ENCODE assay signal across 8 cellular contexts in genomic region chr2:85326946-85327756, GRCh38. TPM values are rescaled to one million over a fixed set of nuclear protein-coding genes. Genes with fewer than 3 reads are reported as not detected.
DNase-seq lines count a peak whose midpoint lies in the region; ATAC-seq and TF ChIP-seq lines count a peak whose summit lies in the region.

No MANE protein-coding gene starts in this region.

- H3K27me3 ChIP-seq in GM23248 (replicated peaks; ENCODE audit: insufficient read depth) (no peaks in the 10 kb centered on the region), tibial nerve (no peaks in the 10 kb centered on the region)

- H3K9me3 ChIP-seq in GM23248 (ENCODE audit: low read depth) (no peaks in the 10 kb centered on the region), tibial nerve (no peaks in the 10 kb centered on the region)

- no peaks in the 10 kb centered on the region; the same call in 1 of the 2 replicates for H4K20me1 ChIP-seq in GM23248 (ENCODE audit: insufficient read depth)

- peaks cover 29% of the 10 kb centered on the region for H3F3A ChIP-seq in GM23248 (ENCODE audit: insufficient read depth)

- H3K4me1 Mint-ChIP-seq in nephron progenitor cell, result peaks cover 50% of the 10 kb centered on the region

- peak overlapping the region; percentile 99 for H3K27ac Mint-ChIP-seq in nephron progenitor cell

- H3K9ac ChIP-seq in GM23248, result peak overlapping the region; percentile 90

- H3K27ac ChIP-seq in GM23248, result peak overlapping the region; percentile 87
- peak overlapping the region; percentile 90 to 97 (median 93) for H3K27ac ChIP-seq in tibial nerve

- H2AFZ ChIP-seq in GM23248, result peak overlapping the region; percentile 52

- peak overlapping the region; percentile 97 for H3K4me3 Mint-ChIP-seq in nephron progenitor cell

- peaks cover 25% of the 10 kb centered on the region for H3K36me3 ChIP-seq in GM23248 (ENCODE audit: low read depth)
- peaks cover 2 to 35% (median 23%) of the 10 kb centered on the region in 3 donors for H3K36me3 ChIP-seq in tibial nerve

- ATAC-seq in esophagus mucosa, result peak; percentile 57

- peaks cover 5% of the 10 kb centered on the region for H3K27me3 Mint-ChIP-seq in nephron progenitor cell (ENCODE audit: low read depth, poor library complexity)

- TF ChIP-seq EP300 in tibial nerve (IDR thresholded peaks at IDR 0.05), result no peak

- H3K9me2 ChIP-seq in GM23248 (ENCODE audit: insufficient read depth), result no peaks in the 10 kb centered on the region

- peak overlapping the region; percentile 99 for H3K4me2 ChIP-seq in GM23248 (ENCODE audit: unreplicated experiment)

- in situ Hi-C loops in GM23248 (cut with MboI), result no loop called here

- H3K4me1 ChIP-seq in GM23248 (ENCODE audit: insufficient read depth) (peaks cover 16% of the 10 kb centered on the region; the same call in 1 of the 2 replicates), tibial nerve (peaks cover 0 to 55% (median 28%) of the 10 kb centered on the region in 4 donors)

- peaks cover 54% of the 10 kb centered on the region for H3K79me2 ChIP-seq in GM23248 (ENCODE audit: insufficient read depth)

- peaks cover 31% of the 10 kb centered on the region for H3K36me3 Mint-ChIP-seq in nephron progenitor cell (ENCODE audit: low read depth)

- WGBS in GM23248 (ENCODE audit: low coverage in 1 of 2, low lambda C conversion rate in 2 of 2, missing lambda C conversion rate in 2 of 2), 2 experiments, result 1 to 3% methylated on average over 46 to 47 of the region's 47 CpGs
- 4 to 7% methylated on average over 42 to 47 of the region's 47 CpGs for WGBS in tibial nerve, 2 donors

- H3K9me3 Mint-ChIP-seq in nephron progenitor cell, result no peaks in the 10 kb centered on the region

- H3K4me3 ChIP-seq in GM23248 (peak overlapping the region; percentile 89), tibial nerve (peak overlapping the region; percentile 67 to 79 (median 73))

- no peak for TF ChIP-seq POLR2A in tibial nerve (IDR thresholded peaks at IDR 0.05)

- DNase-seq in DMS53 (lab: John Stamatoyannopoulos, UW) (peak; percentile 72), GM23248 (peak; percentile 79), MV-4-11 (lab: John Stamatoyannopoulos, UW) (peak; percentile 19), nephron progenitor cell (peak; percentile 42), tibial nerve (ENCODE audit: low spot score in 2 of 2) (peak in 1 of 2 donors; percentile 30), SW 1271 (lab: John Stamatoyannopoulos, UW) (no peak)
- DNase-seq in activated CD8-positive, alpha-beta memory T cell treated with anti-CD3 and anti-CD28 coated beads, Interleukin-2, amount 50 U/mL, for 48 hours, result peak; percentile 83

- TF ChIP-seq CTCF in nephron progenitor cell (IDR thresholded peaks at IDR 0.05) (no peak), tibial nerve (IDR thresholded peaks at IDR 0.05) (no peak)

RNA-seq across cellular contexts. Expression of gene TGOLN2, which starts 0.6 kb away (rescaled TPM):
- total RNA-seq in GM23248 (2014; rRNA removed; shearing (Covaris generic)), result 96.8 and 125 TPM in 2 replicates
- 117 and 118 TPM in 2 replicates for polyA plus RNA-seq in GM23248 (2016; fragmentation: Nextera tagmentation; extraction: Ambion mirVana)
- 31.0 TPM for total RNA-seq in esophagus mucosa
- 100 to 1,000 TPM in 3 of 4 donors, 10 to 100 TPM in 1; 96.9 to 128 (median 109) TPM for total RNA-seq in tibial nerve

RNA-seq across cellular contexts. Expression of gene RETSAT, which starts 27.2 kb away (rescaled TPM):
- total RNA-seq in GM23248 (2014; rRNA removed; shearing (Covaris generic)), result 46.0 and 68.6 TPM in 2 replicates
- 15.6 and 20.4 TPM in 2 replicates for polyA plus RNA-seq in GM23248 (2016; fragmentation: Nextera tagmentation; extraction: Ambion mirVana)
- total RNA-seq in esophagus mucosa, result 77.9 TPM
- 100 to 1,000 TPM in 2 of 4 donors, 10 to 100 TPM in 2; 74.7 to 113 (median 97.5) TPM for total RNA-seq in tibial nerve

RNA-seq across cellular contexts. Expression of gene ELMOD3, which starts 27.4 kb away (rescaled TPM):
- total RNA-seq in GM23248 (2014; rRNA removed; shearing (Covaris generic)), result 15.4 and 23.8 TPM in 2 replicates
- polyA plus RNA-seq in GM23248 (2016; fragmentation: Nextera tagmentation; extraction: Ambion mirVana), result 12.8 and 15.3 TPM in 2 replicates
- total RNA-seq in esophagus mucosa (8.1 TPM), tibial nerve (10 to 100 TPM; 21.2 to 39.0 (median 35.4) TPM)

Comparison
In these comparisons a context has a peak if more than half of its experiments do, and no peak if none do; other contexts are left out.
1. DNase-seq: peak in DMS53 (single experiment), GM23248 (single experiment), MV-4-11 (single experiment), activated CD8-positive, alpha-beta memory T cell treated with anti-CD3 and anti-CD28 coated beads, Interleukin-2, amount 50 U/mL, for 48 hours (single experiment) and nephron progenitor cell (single experiment); none in SW 1271 (0 of 2).